ENCODE assay signal across 1 cellular context in the genomic region with DNA sequence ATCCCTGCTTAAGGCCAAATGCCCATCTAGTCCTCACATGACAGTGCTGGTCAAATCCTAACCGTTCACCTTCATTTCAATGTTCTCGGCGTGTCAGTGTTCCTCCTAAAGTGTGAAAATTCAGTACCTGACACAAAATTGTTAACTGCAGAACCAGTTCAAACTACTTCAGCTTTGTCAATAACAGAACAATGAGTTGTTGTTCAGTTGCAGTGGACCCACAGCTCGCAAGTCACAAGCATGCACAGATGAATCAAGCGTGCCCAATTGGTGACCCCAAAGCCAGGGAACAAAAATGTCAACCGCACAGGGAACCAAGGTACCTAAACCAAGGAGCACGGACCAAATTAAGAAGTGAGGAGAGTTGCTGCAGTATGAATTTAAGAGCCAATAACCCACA.
TF ChIP-seq lines count a peak whose summit lies in the region.

No MANE protein-coding gene starts in this region.

TF ChIP-seq in GM23338, 12 proteins besides CTCF, POLR2A, EP300 and RAD21 (continued from another document):
- TF ChIP-seq, protein P1, sequence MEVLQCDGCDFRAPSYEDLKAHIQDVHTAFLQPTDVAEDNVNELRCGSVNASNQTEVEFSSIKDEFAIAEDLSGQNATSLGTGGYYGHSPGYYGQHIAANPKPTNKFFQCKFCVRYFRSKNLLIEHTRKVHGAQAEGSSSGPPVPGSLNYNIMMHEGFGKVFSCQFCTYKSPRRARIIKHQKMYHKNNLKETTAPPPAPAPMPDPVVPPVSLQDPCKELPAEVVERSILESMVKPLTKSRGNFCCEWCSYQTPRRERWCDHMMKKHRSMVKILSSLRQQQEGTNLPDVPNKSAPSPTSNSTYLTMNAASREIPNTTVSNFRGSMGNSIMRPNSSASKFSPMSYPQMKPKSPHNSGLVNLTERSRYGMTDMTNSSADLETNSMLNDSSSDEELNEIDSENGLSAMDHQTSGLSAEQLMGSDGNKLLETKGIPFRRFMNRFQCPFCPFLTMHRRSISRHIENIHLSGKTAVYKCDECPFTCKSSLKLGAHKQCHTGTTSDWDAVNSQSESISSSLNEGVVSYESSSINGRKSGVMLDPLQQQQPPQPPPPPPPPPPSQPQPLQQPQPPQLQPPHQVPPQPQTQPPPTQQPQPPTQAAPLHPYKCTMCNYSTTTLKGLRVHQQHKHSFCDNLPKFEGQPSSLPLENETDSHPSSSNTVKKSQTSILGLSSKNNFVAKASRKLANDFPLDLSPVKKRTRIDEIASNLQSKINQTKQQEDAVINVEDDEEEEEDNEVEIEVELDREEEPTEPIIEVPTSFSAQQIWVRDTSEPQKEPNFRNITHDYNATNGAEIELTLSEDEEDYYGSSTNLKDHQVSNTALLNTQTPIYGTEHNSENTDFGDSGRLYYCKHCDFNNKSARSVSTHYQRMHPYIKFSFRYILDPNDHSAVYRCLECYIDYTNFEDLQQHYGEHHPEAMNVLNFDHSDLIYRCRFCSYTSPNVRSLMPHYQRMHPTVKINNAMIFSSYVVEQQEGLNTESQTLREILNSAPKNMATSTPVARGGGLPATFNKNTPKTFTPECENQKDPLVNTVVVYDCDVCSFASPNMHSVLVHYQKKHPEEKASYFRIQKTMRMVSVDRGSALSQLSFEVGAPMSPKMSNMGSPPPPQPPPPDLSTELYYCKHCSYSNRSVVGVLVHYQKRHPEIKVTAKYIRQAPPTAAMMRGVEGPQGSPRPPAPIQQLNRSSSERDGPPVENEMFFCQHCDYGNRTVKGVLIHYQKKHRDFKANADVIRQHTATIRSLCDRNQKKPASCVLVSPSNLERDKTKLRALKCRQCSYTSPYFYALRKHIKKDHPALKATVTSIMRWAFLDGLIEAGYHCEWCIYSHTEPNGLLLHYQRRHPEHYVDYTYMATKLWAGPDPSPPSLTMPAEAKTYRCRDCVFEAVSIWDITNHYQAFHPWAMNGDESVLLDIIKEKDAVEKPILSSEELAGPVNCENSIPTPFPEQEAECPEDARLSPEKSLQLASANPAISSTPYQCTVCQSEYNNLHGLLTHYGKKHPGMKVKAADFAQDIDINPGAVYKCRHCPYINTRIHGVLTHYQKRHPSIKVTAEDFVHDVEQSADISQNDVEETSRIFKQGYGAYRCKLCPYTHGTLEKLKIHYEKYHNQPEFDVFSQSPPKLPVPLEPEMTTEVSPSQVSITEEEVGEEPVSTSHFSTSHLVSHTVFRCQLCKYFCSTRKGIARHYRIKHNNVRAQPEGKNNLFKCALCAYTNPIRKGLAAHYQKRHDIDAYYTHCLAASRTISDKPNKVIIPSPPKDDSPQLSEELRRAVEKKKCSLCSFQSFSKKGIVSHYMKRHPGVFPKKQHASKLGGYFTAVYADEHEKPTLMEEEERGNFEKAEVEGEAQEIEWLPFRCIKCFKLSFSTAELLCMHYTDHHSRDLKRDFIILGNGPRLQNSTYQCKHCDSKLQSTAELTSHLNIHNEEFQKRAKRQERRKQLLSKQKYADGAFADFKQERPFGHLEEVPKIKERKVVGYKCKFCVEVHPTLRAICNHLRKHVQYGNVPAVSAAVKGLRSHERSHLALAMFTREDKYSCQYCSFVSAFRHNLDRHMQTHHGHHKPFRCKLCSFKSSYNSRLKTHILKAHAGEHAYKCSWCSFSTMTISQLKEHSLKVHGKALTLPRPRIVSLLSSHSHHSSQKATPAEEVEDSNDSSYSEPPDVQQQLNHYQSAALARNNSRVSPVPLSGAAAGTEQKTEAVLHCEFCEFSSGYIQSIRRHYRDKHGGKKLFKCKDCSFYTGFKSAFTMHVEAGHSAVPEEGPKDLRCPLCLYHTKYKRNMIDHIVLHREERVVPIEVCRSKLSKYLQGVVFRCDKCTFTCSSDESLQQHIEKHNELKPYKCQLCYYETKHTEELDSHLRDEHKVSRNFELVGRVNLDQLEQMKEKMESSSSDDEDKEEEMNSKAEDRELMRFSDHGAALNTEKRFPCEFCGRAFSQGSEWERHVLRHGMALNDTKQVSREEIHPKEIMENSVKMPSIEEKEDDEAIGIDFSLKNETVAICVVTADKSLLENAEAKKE (CRISPR knock-in tag; IDR thresholded peaks at IDR 0.05), result no peak
- TF ChIP-seq EZH2 (IDR thresholded peaks at IDR 0.05; ENCODE audit: low read depth, unreplicated experiment) (no peak), ZNF114 (CRISPR knock-in tag; IDR thresholded peaks at IDR 0.05) (no peak), CREB1 (CRISPR knock-in tag; IDR thresholded peaks at IDR 0.05; ENCODE audit: low read depth) (no peak), NANOG (IDR thresholded peaks at IDR 0.05; ENCODE audit: borderline replicate concordance) (no peak), JUNB (IDR thresholded peaks at IDR 0.05; ENCODE audit: unreplicated experiment) (no peak), POLR2AphosphoS5 (IDR thresholded peaks at IDR 0.05; ENCODE audit: low read depth) (no peak)
